Comparison of ENCODE assay signal across 22 cellular contexts in the genomic region with DNA sequence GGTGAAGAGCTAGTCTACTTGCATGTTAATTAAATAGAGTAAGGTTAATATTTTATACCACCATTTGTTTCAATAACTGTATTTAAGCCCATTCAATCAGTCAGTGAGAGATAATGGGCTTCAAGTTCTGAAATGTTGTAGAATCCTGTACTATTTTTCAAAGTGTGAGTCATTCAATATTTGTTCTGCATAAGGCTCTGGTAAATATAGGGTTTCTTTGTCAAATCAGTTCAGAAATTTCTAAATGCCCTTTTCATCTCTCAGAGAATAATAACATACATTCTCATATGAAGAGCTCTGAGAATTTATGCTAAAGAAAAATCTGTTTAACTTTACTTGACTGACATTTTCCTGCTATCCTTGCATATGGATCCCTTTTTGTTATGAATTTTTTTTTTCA.
"Had no signal": no experiment of that assay in that cellular context is flagged by ENCODE, and none has a peak within 500 bp of the region (broad histone marks: within the 10 kb centered on the region; RNA-seq: fewer than 3 reads in every experiment).

No MANE protein-coding gene starts in this region.

- H3K4me2 ChIP-seq: SK-N-SH had no signal

- H3K9me3 ChIP-seq: MG63, SJSA1, SK-N-SH had no signal

- H3K4me1 ChIP-seq: SJSA1 had no signal

- H3K36me3 ChIP-seq: MG63, SJSA1 had no signal

- H3K4me3 ChIP-seq: MG63, SJSA1 had no signal

- DNase-seq: Karpas-422; KG1; MG63; NCI-H1092; NCI-H1105 treated with DMSO at 0.1 percent for 48 hours; NCI-H1417 treated with DMSO at 0.1 percent for 48 hours; NCI-H187; NCI-H2029; NCI-H2081 treated with DMSO at 0.1 percent for 48 hours; NCI-H2171; NCI-H524; NCI-H526 treated with DMSO at 0.1 percent for 48 hours; NCI-H774; NK-92 treated with Interleukin-12 subunit alpha and Interleukin-12 subunit beta, amount 100 ng/mL, for 24 hours; Right ventricle myocardium superior; RPMI8226; SIG-M5; SK-N-SH; SW 1271; T-cell had no signal

- H3K27ac ChIP-seq: SJSA1 had no signal

- H3K9me2 ChIP-seq: SK-N-SH had no signal

- H3K27me3 ChIP-seq: MG63, SJSA1 had no signal

- H3K9ac ChIP-seq: SK-N-SH had no signal

- ATAC-seq: T-cell had no signal

- FAIRE-seq: RCC 7860 had no signal
